Comparison of ENCODE assay signal across 5 cellular contexts in genomic region chr11:118714416-118714815, GRCh38. TPM values are rescaled to one million over a fixed set of nuclear protein-coding genes. Genes with fewer than 3 reads are reported as not detected.
"Had no signal": no experiment of that assay in that cellular context is flagged by ENCODE, and none has a peak within 500 bp of the region (broad histone marks: within the 10 kb centered on the region; RNA-seq: fewer than 3 reads in every experiment).

No MANE protein-coding gene starts in this region.

RNA-seq across cellular contexts. Expression of gene TREH, which starts 35.0 kb away (rescaled TPM):
- total RNA-seq: NCI-H460, PC-9, Right ventricle myocardium inferior, RPMI7951, SJCRH30 had no signal
